ENCODE assay signal across 39 cellular contexts in genomic region chr12:50848963-50849362, GRCh38. TPM values are rescaled to one million over a fixed set of nuclear protein-coding genes. Genes with fewer than 3 reads are reported as not detected.
"Had no signal": no experiment of that assay in that cellular context is flagged by ENCODE, and none has a peak within 500 bp of the region (broad histone marks: within the 10 kb centered on the region; RNA-seq: fewer than 3 reads in every experiment).

No MANE protein-coding gene starts in this region.

- H3K9me3 ChIP-seq: adrenal gland, body of pancreas, breast epithelium had no signal

- H3K36me3 Mint-ChIP-seq: activated CD8-positive, alpha-beta memory T cell treated with anti-CD3 and anti-CD28 coated beads, Interleukin-2, amount 10 ng/mL, durations not matched to agents 7 days and 5 days; activated naive CD8-positive, alpha-beta T cell treated with anti-CD3 and anti-CD28 coated beads for 36 hours; WTC11 had no signal

- H3K4me3 Mint-ChIP-seq: activated CD4-positive, alpha-beta memory T cell treated with anti-CD3 and anti-CD28 coated beads, Interleukin-2, amount 10 ng/mL, durations not matched to agents 7 days and 5 days; activated CD4-positive, alpha-beta T cell treated with anti-CD3 and anti-CD28 coated beads for 36 hours; activated CD4-positive, alpha-beta T cell treated with anti-CD3 and anti-CD28 coated beads, Interleukin-2, amount 10 ng/mL, durations not matched to agents 7 days and 5 days; activated CD8-positive, alpha-beta memory T cell treated with anti-CD3 and anti-CD28 coated beads, Interleukin-2, amount 10 ng/mL, durations not matched to agents 7 days and 5 days; activated CD8-positive, alpha-beta T cell treated with anti-CD3 and anti-CD28 coated beads, Interleukin-2, amount 10 ng/mL, durations not matched to agents 7 days and 5 days; activated naive CD4-positive, alpha-beta T cell treated with anti-CD3 and anti-CD28 coated beads for 36 hours; activated naive CD8-positive, alpha-beta T cell treated with anti-CD3 and anti-CD28 coated beads for 36 hours; activated T-cell treated with anti-CD3 and anti-CD28 coated beads, Interleukin-2, amount 50 U/mL, for 24 hours; central memory CD8-positive, alpha-beta T cell; T-helper 1 cell treated with Interleukin-12 subunit alpha and Interleukin-12 subunit beta and Interleukin-4 antibody, amounts not matched to agents 30 μg/mL and 1 μg/mL, for 36 hours; T-helper 2 cell treated with Interferon-gamma antibody and Interleukin-4, amounts not matched to agents 5 μg/mL and 100 μg/mL, for 36 hours; WTC11 had no signal

- H3K4me1 Mint-ChIP-seq: activated CD4-positive, alpha-beta memory T cell treated with anti-CD3 and anti-CD28 coated beads, Interleukin-2, amount 10 ng/mL, durations not matched to agents 7 days and 5 days; activated CD4-positive, alpha-beta T cell treated with anti-CD3 and anti-CD28 coated beads for 36 hours; activated CD4-positive, alpha-beta T cell treated with anti-CD3 and anti-CD28 coated beads, Interleukin-2, amount 10 ng/mL, durations not matched to agents 7 days and 5 days; activated CD8-positive, alpha-beta memory T cell treated with anti-CD3 and anti-CD28 coated beads, Interleukin-2, amount 10 ng/mL, durations not matched to agents 7 days and 5 days; activated naive CD8-positive, alpha-beta T cell treated with anti-CD3 and anti-CD28 coated beads for 36 hours; central memory CD8-positive, alpha-beta T cell; WTC11 had no signal

- H3K27me3 ChIP-seq: adrenal gland, body of pancreas, brain microvascular endothelial cell, breast epithelium had no signal

- H3K27ac ChIP-seq: adrenal gland, body of pancreas, brain microvascular endothelial cell, breast epithelium, WERI-Rb-1 had no signal

- H3K27ac Mint-ChIP-seq: activated CD4-positive, alpha-beta memory T cell treated with anti-CD3 and anti-CD28 coated beads, Interleukin-2, amount 10 ng/mL, durations not matched to agents 7 days and 5 days; activated CD4-positive, alpha-beta T cell treated with anti-CD3 and anti-CD28 coated beads for 36 hours; activated CD4-positive, alpha-beta T cell treated with anti-CD3 and anti-CD28 coated beads, Interleukin-2, amount 10 ng/mL, durations not matched to agents 7 days and 5 days; activated CD8-positive, alpha-beta memory T cell treated with anti-CD3 and anti-CD28 coated beads, Interleukin-2, amount 10 ng/mL, durations not matched to agents 7 days and 5 days; activated CD8-positive, alpha-beta T cell treated with anti-CD3 and anti-CD28 coated beads, Interleukin-2, amount 10 ng/mL, durations not matched to agents 7 days and 5 days; activated naive CD4-positive, alpha-beta T cell treated with anti-CD3 and anti-CD28 coated beads for 36 hours; activated naive CD4-positive, alpha-beta T cell treated with anti-CD3 and anti-CD28 coated beads, Interleukin-2, amount 50 U/mL, for 72 hours; activated naive CD8-positive, alpha-beta T cell treated with anti-CD3 and anti-CD28 coated beads for 36 hours; activated T-cell treated with anti-CD3 and anti-CD28 coated beads, Interleukin-2, amount 50 U/mL, for 24 hours; activated T-helper 2 cell treated with anti-CD3 and anti-CD28 coated beads, Interferon-gamma antibody, Interleukin-2, Interleukin-4, amounts not matched to agents 10 μg/mL and 5 μg/mL and 100 μg/mL, durations not matched to agents 14 hours and 24 hours and 36 hours; T-helper 1 cell treated with Interleukin-12 subunit alpha and Interleukin-12 subunit beta and Interleukin-4 antibody, amounts not matched to agents 30 μg/mL and 1 μg/mL, for 36 hours; T-helper 2 cell treated with Interferon-gamma antibody and Interleukin-4, amounts not matched to agents 5 μg/mL and 100 μg/mL, for 36 hours; WTC11 had no signal

- H3K4me1 ChIP-seq: adrenal gland, body of pancreas, breast epithelium had no signal

- H3K9me3 Mint-ChIP-seq: activated CD4-positive, alpha-beta T cell treated with anti-CD3 and anti-CD28 coated beads, Interleukin-2, amount 10 ng/mL, durations not matched to agents 7 days and 5 days; activated T-helper 2 cell treated with anti-CD3 and anti-CD28 coated beads, Interferon-gamma antibody, Interleukin-2, Interleukin-4, amounts not matched to agents 10 μg/mL and 5 μg/mL and 100 μg/mL, durations not matched to agents 14 hours and 24 hours and 36 hours; T-helper 1 cell treated with Interleukin-12 subunit alpha and Interleukin-12 subunit beta and Interleukin-4 antibody, amounts not matched to agents 30 μg/mL and 1 μg/mL, for 36 hours; T-helper 2 cell treated with Interferon-gamma antibody and Interleukin-4, amounts not matched to agents 5 μg/mL and 100 μg/mL, for 36 hours; WTC11 had no signal

- H3K36me3 ChIP-seq: adrenal gland, brain microvascular endothelial cell, breast epithelium, WERI-Rb-1 had no signal

- ATAC-seq: activated CD4-positive, alpha-beta T cell treated with anti-CD3 and anti-CD28 coated beads for 36 hours; activated CD4-positive, CD25-positive, alpha-beta regulatory T cell treated with anti-CD3 and anti-CD28 coated beads, Interleukin-2, amount 50 U/mL, for 24 hours; activated CD8-positive, alpha-beta memory T cell treated with anti-CD3 and anti-CD28 coated beads, Interleukin-2, amount 10 ng/mL, durations not matched to agents 7 days and 5 days; activated CD8-positive, alpha-beta T cell treated with anti-CD3 and anti-CD28 coated beads, Interleukin-2, amount 10 ng/mL, durations not matched to agents 7 days and 5 days; activated naive CD4-positive, alpha-beta T cell treated with anti-CD3 and anti-CD28 coated beads, Interleukin-2, amount 50 U/mL, for 72 hours; body of pancreas; WTC11 had no signal

- H3K4me3 ChIP-seq: adrenal gland, body of pancreas, breast epithelium had no signal

- DNase-seq: activated CD4-positive, alpha-beta memory T cell treated with anti-CD3 and anti-CD28 coated beads, Interleukin-2, amount 10 ng/mL, durations not matched to agents 7 days and 5 days; activated CD4-positive, alpha-beta T cell treated with anti-CD3 and anti-CD28 coated beads for 1 hour; activated CD4-positive, alpha-beta T cell treated with anti-CD3 and anti-CD28 coated beads for 36 hours; activated CD4-positive, alpha-beta T cell treated with anti-CD3 and anti-CD28 coated beads for 48 hours; activated CD4-positive, alpha-beta T cell treated with anti-CD3 and anti-CD28 coated beads, Interleukin-2, amount 10 ng/mL, durations not matched to agents 7 days and 5 days; activated CD4-positive, alpha-beta T cell treated with anti-CD3 and anti-CD28 coated beads, Interleukin-2, amount 50 U/mL, for 48 hours; activated CD4-positive, CD25-positive, alpha-beta regulatory T cell; activated CD8-positive, alpha-beta memory T cell treated with anti-CD3 and anti-CD28 coated beads for 24 hours; activated CD8-positive, alpha-beta memory T cell treated with anti-CD3 and anti-CD28 coated beads, Interleukin-2, amount 10 ng/mL, durations not matched to agents 7 days and 5 days; activated CD8-positive, alpha-beta memory T cell treated with anti-CD3 and anti-CD28 coated beads, Interleukin-2, amount 50 U/mL, for 48 hours; activated CD8-positive, alpha-beta T cell treated with anti-CD3 and anti-CD28 coated beads, Interleukin-2, amount 10 ng/mL, durations not matched to agents 7 days and 5 days; activated effector memory CD4-positive, alpha-beta T cell treated with Interleukin-2 at 50 U/mL for 16 hours; activated gamma-delta T cell; activated naive CD4-positive, alpha-beta T cell treated with anti-CD3 and anti-CD28 coated beads for 36 hours; activated naive CD4-positive, alpha-beta T cell treated with anti-CD3 and anti-CD28 coated beads, Interleukin-2, amount 50 U/mL, for 16 hours; activated naive CD8-positive, alpha-beta T cell treated with anti-CD3 and anti-CD28 coated beads for 36 hours; activated T-cell treated with anti-CD3 and anti-CD28 coated beads, Interleukin-2, amount 50 U/mL, for 24 hours; activated T-cell treated with anti-CD3 and anti-CD28 coated beads, Interleukin-2, amount 50 U/mL, for 48 hours; adrenal gland; amniotic stem cell; aorta; body of pancreas; brain microvascular endothelial cell; caudate nucleus; cerebellar nuclear complex; SW 1271; T-helper 1 cell; T-helper 2 cell; T-helper 9 cell; WERI-Rb-1 had no signal

RNA-seq across cellular contexts. Expression of gene TMPRSS12, which starts 6.2 kb away (rescaled TPM):
- total RNA-seq: activated CD4-positive, alpha-beta memory T cell treated with anti-CD3 and anti-CD28 coated beads, Interleukin-2, amount 10 ng/mL, durations not matched to agents 7 days and 5 days; activated CD4-positive, alpha-beta T cell treated with anti-CD3 and anti-CD28 coated beads for 36 hours; activated CD4-positive, alpha-beta T cell treated with anti-CD3 and anti-CD28 coated beads, Interleukin-2, amount 10 ng/mL, durations not matched to agents 7 days and 5 days; activated CD8-positive, alpha-beta memory T cell treated with anti-CD3 and anti-CD28 coated beads, Interleukin-2, amount 10 ng/mL, durations not matched to agents 7 days and 5 days; activated CD8-positive, alpha-beta T cell treated with anti-CD3 and anti-CD28 coated beads, Interleukin-2, amount 10 ng/mL, durations not matched to agents 7 days and 5 days; activated naive CD4-positive, alpha-beta T cell treated with anti-CD3 and anti-CD28 coated beads for 36 hours; activated naive CD4-positive, alpha-beta T cell treated with anti-CD3 and anti-CD28 coated beads, Interleukin-2, amount 50 U/mL, for 72 hours; activated naive CD8-positive, alpha-beta T cell treated with anti-CD3 and anti-CD28 coated beads for 36 hours; activated T-helper 2 cell treated with anti-CD3 and anti-CD28 coated beads, Interferon-gamma antibody, Interleukin-2, Interleukin-4, amounts not matched to agents 10 μg/mL and 5 μg/mL and 100 μg/mL, durations not matched to agents 14 hours and 24 hours and 36 hours; aorta; astrocyte; body of pancreas; breast epithelium; WTC11 had no signal
- polyA plus RNA-seq: aorta had no signal
